Comparison of ENCODE assay signal across 29 cellular contexts in the genomic region with DNA sequence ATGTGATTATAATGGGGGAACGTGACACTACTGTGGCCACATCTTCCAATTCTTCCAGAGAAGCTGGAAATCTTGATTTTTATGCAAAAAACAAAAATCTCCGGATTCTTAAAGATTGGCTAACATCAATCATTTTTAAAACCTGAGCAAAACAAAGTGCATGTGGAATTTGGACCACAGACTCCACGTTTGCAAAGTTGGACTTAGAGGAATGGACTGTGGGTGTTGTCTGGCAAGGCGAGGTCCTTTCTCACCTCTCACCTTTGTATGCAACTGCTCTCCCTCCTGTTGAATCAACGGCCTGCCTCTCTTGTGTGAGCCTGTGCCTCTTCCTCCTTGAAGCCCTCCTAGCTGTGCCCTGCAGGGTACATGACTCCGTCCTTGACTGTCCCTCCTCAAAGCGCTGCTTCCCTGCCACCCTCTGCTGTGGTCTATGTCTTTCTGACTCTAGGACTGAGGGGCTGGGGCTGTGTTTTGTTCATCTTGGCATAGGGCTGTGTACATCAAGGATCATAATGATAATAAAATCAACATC.
"Had no signal": no experiment of that assay in that cellular context is flagged by ENCODE, and none has a peak within 500 bp of the region (broad histone marks: within the 10 kb centered on the region; RNA-seq: fewer than 3 reads in every experiment).

No MANE protein-coding gene starts in this region.

- H3K27ac Mint-ChIP-seq: naive thymus-derived CD4-positive, alpha-beta T cell; natural killer cell; nephron; stimulated activated effector memory CD8-positive, alpha-beta T cell treated with anti-CD3 and anti-CD28 coated beads, Interleukin-12 subunit alpha, Interleukin-12 subunit beta, amount 100 ng/mL, for 72 hours; stimulated activated naive B cell treated with anti-CD40 and anti-IgM and Interleukin-4, amounts not matched to agents 10 μg/mL and 1 μg/mL and 100 μg/mL, for 72 hours; stimulated activated naive CD8-positive, alpha-beta T cell treated with anti-CD3 and anti-CD28 coated beads, Interleukin-15, Interleukin-2, amounts not matched to agents 100 ng/mL and 50 ng/mL, for 24 hours had no signal

- H3K36me3 Mint-ChIP-seq: naive thymus-derived CD4-positive, alpha-beta T cell; natural killer cell; stimulated activated effector memory CD8-positive, alpha-beta T cell treated with anti-CD3 and anti-CD28 coated beads, Interleukin-12 subunit alpha, Interleukin-12 subunit beta, amount 100 ng/mL, for 72 hours; stimulated activated naive B cell treated with anti-CD40 and anti-IgM and Interleukin-4, amounts not matched to agents 10 μg/mL and 1 μg/mL and 100 μg/mL, for 72 hours had no signal

- H3K9me3 Mint-ChIP-seq: natural killer cell; stimulated activated effector memory CD8-positive, alpha-beta T cell treated with anti-CD3 and anti-CD28 coated beads, Interleukin-12 subunit alpha, Interleukin-12 subunit beta, amount 100 ng/mL, for 72 hours had no signal

- H3K36me3 ChIP-seq: neutrophil, pancreas, prostate gland, right atrium auricular region, spleen, stomach, thoracic aorta, thyroid gland, tibial nerve, upper lobe of left lung, vagina had no signal

- H3K4me3 ChIP-seq: pancreas, prostate gland, right atrium auricular region, skin epidermis, smooth muscle cell, spleen, stomach, thoracic aorta, thyroid gland, tibial nerve, upper lobe of left lung, vagina had no signal

- H3K4me1 ChIP-seq: pancreas, prostate gland, right atrium auricular region, spleen, stomach, tibial nerve, upper lobe of left lung, vagina had no signal

- H3K27ac ChIP-seq: neutrophil, pancreas, prostate gland, right atrium auricular region, skin epidermis, spleen, stomach, thoracic aorta, thyroid gland, tibial nerve, upper lobe of left lung, vagina had no signal

- FAIRE-seq: pancreas, urothelium cell line had no signal

- DNase-seq: naive thymus-derived CD4-positive, alpha-beta T cell; natural killer cell; nucleus accumbens; pancreas; retina; spleen; stimulated activated CD4-positive, alpha-beta T cell treated with anti-CD3 and anti-CD28 coated beads, Interleukin-12 subunit alpha, Interleukin-12 subunit beta, amount 100 ng/mL, for 4 hours; stimulated activated CD4-positive, alpha-beta T cell treated with anti-CD3 and anti-CD28 coated beads, Interleukin-1b, Interleukin-23, amount 100 ng/mL, for 48 hours; stimulated activated CD4-positive, alpha-beta T cell treated with anti-CD3 and anti-CD28 coated beads, Interleukin-4, amount 100 ng/mL, for 1 hour; stimulated activated CD4-positive, alpha-beta T cell treated with anti-CD3 and anti-CD28 coated beads, Interleukin-4, amount 100 ng/mL, for 4 hours; stimulated activated naive B cell treated with anti-CD40 and anti-IgM and Interleukin-4, amounts not matched to agents 10 μg/mL and 1 μg/mL and 100 μg/mL, for 72 hours; stimulated activated naive CD4-positive, alpha-beta T cell treated with Interleukin-2 at 50 U/mL for 16 hours; stomach; thyroid gland; trophoblast cell; upper lobe of left lung had no signal

- H3K9me3 ChIP-seq: neutrophil, pancreas, prostate gland, thoracic aorta, thyroid gland, vagina had no signal

- H3K4me1 Mint-ChIP-seq: naive thymus-derived CD4-positive, alpha-beta T cell; natural killer cell; stimulated activated effector memory CD8-positive, alpha-beta T cell treated with anti-CD3 and anti-CD28 coated beads, Interleukin-12 subunit alpha, Interleukin-12 subunit beta, amount 100 ng/mL, for 72 hours; stimulated activated naive B cell treated with anti-CD40 and anti-IgM and Interleukin-4, amounts not matched to agents 10 μg/mL and 1 μg/mL and 100 μg/mL, for 72 hours had no signal

- H3K27me3 ChIP-seq: neutrophil, pancreas, right atrium auricular region, thyroid gland, tibial nerve, upper lobe of left lung, vagina had no signal

- H3K4me2 ChIP-seq: smooth muscle cell had no signal

- ATAC-seq: naive thymus-derived CD4-positive, alpha-beta T cell; natural killer cell; pancreas; sciatic nerve; stimulated activated naive B cell treated with anti-CD40 and anti-IgM and Interleukin-4, amounts not matched to agents 10 μg/mL and 1 μg/mL and 100 μg/mL, for 72 hours had no signal

- H3K4me3 Mint-ChIP-seq: naive thymus-derived CD4-positive, alpha-beta T cell; natural killer cell; nephron; stimulated activated effector memory CD8-positive, alpha-beta T cell treated with anti-CD3 and anti-CD28 coated beads, Interleukin-12 subunit alpha, Interleukin-12 subunit beta, amount 100 ng/mL, for 72 hours; stimulated activated naive B cell treated with anti-CD40 and anti-IgM and Interleukin-4, amounts not matched to agents 10 μg/mL and 1 μg/mL and 100 μg/mL, for 72 hours; stimulated activated naive CD8-positive, alpha-beta T cell treated with anti-CD3 and anti-CD28 coated beads, Interleukin-15, Interleukin-2, amounts not matched to agents 100 ng/mL and 50 ng/mL, for 24 hours had no signal
